Comparison of ENCODE assay signal across 1 cellular context in genomic region chr7:142248-142955, GRCh38.
A peak's percentile ranks its signal among the peaks of the same experiment; 100 is the strongest.
TF ChIP-seq lines count a peak whose summit lies in the region.

No MANE protein-coding gene starts in this region.

TF ChIP-seq in HepG2, 621 proteins besides CTCF, POLR2A, EP300 and RAD21 (continued from another document and continues in another):
- TF ChIP-seq MED1 (CRISPR knock-in tag; IDR thresholded peaks at IDR 0.05) (peak; percentile 36; the same call in 1 of the 2 replicates), ZNF326 (CRISPR knock-in tag; IDR thresholded peaks at IDR 0.05; ENCODE audit: borderline replicate concordance) (no peak), MAF1 (CRISPR knock-in tag; IDR thresholded peaks at IDR 0.05; ENCODE audit: borderline replicate concordance) (no peak), NAIF1 (CRISPR knock-in tag; IDR thresholded peaks at IDR 0.05; ENCODE audit: borderline replicate concordance) (no peak), MTF2 (CRISPR knock-in tag; IDR thresholded peaks at IDR 0.05; ENCODE audit: borderline replicate concordance) (no peak), KIAA2018 (CRISPR knock-in tag; IDR thresholded peaks at IDR 0.05; ENCODE audit: borderline replicate concordance) (no peak), RERE (CRISPR knock-in tag; IDR thresholded peaks at IDR 0.05; ENCODE audit: low read depth) (no peak), ARID3A (IDR thresholded peaks at IDR 0.05; ENCODE audit: low read depth, low read length) (no peak), DNMT1 (CRISPR knock-in tag; IDR thresholded peaks at IDR 0.05) (no peak), TBP (CRISPR knock-in tag; IDR thresholded peaks at IDR 0.05) (no peak), NR2C2 (CRISPR knock-in tag; IDR thresholded peaks at IDR 0.05; ENCODE audit: borderline replicate concordance) (no peak), ZNF580 (CRISPR knock-in tag; IDR thresholded peaks at IDR 0.05; ENCODE audit: borderline replicate concordance, low read depth) (peak; percentile 48; the same call in 1 of the 2 replicates), ETV6 (CRISPR knock-in tag; conservative IDR thresholded peaks at IDR 0.05) (no peak), ZNF121 (CRISPR knock-in tag; IDR thresholded peaks at IDR 0.05) (no peak), CREBL2 (CRISPR knock-in tag; IDR thresholded peaks at IDR 0.05; ENCODE audit: borderline replicate concordance) (no peak), ZBTB4 (CRISPR knock-in tag; IDR thresholded peaks at IDR 0.05; ENCODE audit: borderline replicate concordance) (no peak), NR2F6 (IDR thresholded peaks at IDR 0.05) (no peak), NR2F6 (CRISPR knock-in tag; IDR thresholded peaks at IDR 0.05) (0 out of 2 replicates have a peak, but pooled peaks have one; percentile 31)
- TF ChIP-seq, protein P1, sequence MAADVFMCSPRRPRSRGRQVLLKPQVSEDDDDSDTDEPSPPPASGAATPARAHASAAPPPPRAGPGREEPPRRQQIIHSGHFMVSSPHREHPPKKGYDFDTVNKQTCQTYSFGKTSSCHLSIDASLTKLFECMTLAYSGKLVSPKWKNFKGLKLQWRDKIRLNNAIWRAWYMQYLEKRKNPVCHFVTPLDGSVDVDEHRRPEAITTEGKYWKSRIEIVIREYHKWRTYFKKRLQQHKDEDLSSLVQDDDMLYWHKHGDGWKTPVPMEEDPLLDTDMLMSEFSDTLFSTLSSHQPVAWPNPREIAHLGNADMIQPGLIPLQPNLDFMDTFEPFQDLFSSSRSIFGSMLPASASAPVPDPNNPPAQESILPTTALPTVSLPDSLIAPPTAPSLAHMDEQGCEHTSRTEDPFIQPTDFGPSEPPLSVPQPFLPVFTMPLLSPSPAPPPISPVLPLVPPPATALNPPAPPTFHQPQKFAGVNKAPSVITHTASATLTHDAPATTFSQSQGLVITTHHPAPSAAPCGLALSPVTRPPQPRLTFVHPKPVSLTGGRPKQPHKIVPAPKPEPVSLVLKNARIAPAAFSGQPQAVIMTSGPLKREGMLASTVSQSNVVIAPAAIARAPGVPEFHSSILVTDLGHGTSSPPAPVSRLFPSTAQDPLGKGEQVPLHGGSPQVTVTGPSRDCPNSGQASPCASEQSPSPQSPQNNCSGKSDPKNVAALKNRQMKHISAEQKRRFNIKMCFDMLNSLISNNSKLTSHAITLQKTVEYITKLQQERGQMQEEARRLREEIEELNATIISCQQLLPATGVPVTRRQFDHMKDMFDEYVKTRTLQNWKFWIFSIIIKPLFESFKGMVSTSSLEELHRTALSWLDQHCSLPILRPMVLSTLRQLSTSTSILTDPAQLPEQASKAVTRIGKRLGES (CRISPR knock-in tag; IDR thresholded peaks at IDR 0.05; ENCODE audit: borderline replicate concordance) = no peak
- TF ChIP-seq, protein P2, sequence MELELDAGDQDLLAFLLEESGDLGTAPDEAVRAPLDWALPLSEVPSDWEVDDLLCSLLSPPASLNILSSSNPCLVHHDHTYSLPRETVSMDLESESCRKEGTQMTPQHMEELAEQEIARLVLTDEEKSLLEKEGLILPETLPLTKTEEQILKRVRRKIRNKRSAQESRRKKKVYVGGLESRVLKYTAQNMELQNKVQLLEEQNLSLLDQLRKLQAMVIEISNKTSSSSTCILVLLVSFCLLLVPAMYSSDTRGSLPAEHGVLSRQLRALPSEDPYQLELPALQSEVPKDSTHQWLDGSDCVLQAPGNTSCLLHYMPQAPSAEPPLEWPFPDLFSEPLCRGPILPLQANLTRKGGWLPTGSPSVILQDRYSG (CRISPR knock-in tag; IDR thresholded peaks at IDR 0.05) = no peak
